Comparison of ENCODE assay signal across 20 cellular contexts in genomic region chr5:167892352-167893115, GRCh38.
DNase-seq lines count a peak whose midpoint lies in the region; ATAC-seq and TF ChIP-seq lines count a peak whose summit lies in the region.
"Had no signal": no experiment of that assay in that cellular context is flagged by ENCODE, and none has a peak within 500 bp of the region (broad histone marks: within the 10 kb centered on the region; RNA-seq: fewer than 3 reads in every experiment).

No MANE protein-coding gene starts in this region.

- POLR2A ChIA-PET in A673 (lab: Charles Lee; ENCODE audit: low non-redundant PET) = interaction anchor here (0.7 kb wide), 1 partner anchor 464 kb away, joined by 3 read pairs; no protein-coding TSS in a partner anchor

- H3K36me3 ChIP-seq in A673 (ENCODE audit: insufficient read depth, low read length, poor library complexity, severe bottlenecking) = no peaks in the 10 kb centered on the region
- no peaks in the 10 kb centered on the region for H3K36me3 ChIP-seq in colonic mucosa
- H3K36me3 ChIP-seq: BE2C had no signal

- no peak for TF ChIP-seq CTCF in A673 (conservative IDR thresholded peaks at IDR 0.05; ENCODE audit: low read depth, low read length)
- no peak for TF ChIP-seq CTCF in osteocyte (IDR thresholded peaks at IDR 0.05)
- TF ChIP-seq CTCF in glutamatergic neuron (IDR thresholded peaks at IDR 0.05; ENCODE audit: partially characterized antibody, unreplicated experiment) = no peak
- no peak for TF ChIP-seq CTCF in colonic mucosa (IDR thresholded peaks at IDR 0.05)

- H3K27ac Mint-ChIP-seq in osteocyte (ENCODE audit: unreplicated experiment) (no peak overlapping the region), glutamatergic neuron (ENCODE audit: unreplicated experiment) (no peak overlapping the region), T-helper 17 cell (no peak overlapping the region)
- H3K27ac Mint-ChIP-seq: CD4-positive, CD25-positive, alpha-beta regulatory T cell; CD8-positive, alpha-beta memory T cell; GM23338 had no signal

- H3K27me3 Mint-ChIP-seq in osteocyte (ENCODE audit: unreplicated experiment) (peaks cover 4% of the 10 kb centered on the region), glutamatergic neuron (ENCODE audit: unreplicated experiment) (no peaks in the 10 kb centered on the region), T-helper 17 cell (no peaks in the 10 kb centered on the region)
- H3K27me3 Mint-ChIP-seq: CD4-positive, CD25-positive, alpha-beta regulatory T cell; CD8-positive, alpha-beta memory T cell had no signal

- ATAC-seq in left cardiac atrium (peak; percentile 12 to 30), T-helper 17 cell (no peak)
- ATAC-seq: GM23338 had no signal

- H3K4me1 ChIP-seq in A673 (ENCODE audit: insufficient read depth, low read length, poor library complexity, severe bottlenecking) (peaks cover 67% of the 10 kb centered on the region), colonic mucosa (no peaks in the 10 kb centered on the region)
- H3K4me1 ChIP-seq: BE2C had no signal

- intact Hi-C loops in A673 (cut with micrococcal nuclease; ENCODE audit: unreplicated experiment) (loop anchor here (5.0 kb wide), 1 partner anchor 170 kb away; no protein-coding TSS in a partner anchor), left cardiac atrium (cut with DNase I) (no loop called here), colonic mucosa (cut with DNase I) (no loop called here)

- CTCF ChIA-PET in A673 (lab: Charles Lee) = no interaction called here

- H3K9me3 ChIP-seq in A673 (ENCODE audit: low read depth, low read length, poor library complexity, severe bottlenecking) (no peaks in the 10 kb centered on the region), T-helper 17 cell (ENCODE audit: control insufficient read depth, low read length, poor library complexity, severe bottlenecking) (no peaks in the 10 kb centered on the region), colonic mucosa (no peaks in the 10 kb centered on the region)
- H3K9me3 ChIP-seq: BE2C had no signal

- BruUV-seq in A673 (replicated peaks; lab: Mats Ljungman, UMichigan) = TSS peak; percentile 64

- H3K4me1 Mint-ChIP-seq in osteocyte (ENCODE audit: unreplicated experiment) = no peaks in the 10 kb centered on the region
- peaks cover 13% of the 10 kb centered on the region for H3K4me1 Mint-ChIP-seq in glutamatergic neuron (ENCODE audit: low read depth, unreplicated experiment)
- no peaks in the 10 kb centered on the region for H3K4me1 Mint-ChIP-seq in T-helper 17 cell
- H3K4me1 Mint-ChIP-seq: CD4-positive, CD25-positive, alpha-beta regulatory T cell; CD8-positive, alpha-beta memory T cell had no signal

- H3K4me3 Mint-ChIP-seq in osteocyte (ENCODE audit: unreplicated experiment) (no peak overlapping the region), glutamatergic neuron (ENCODE audit: unreplicated experiment) (no peak overlapping the region), T-helper 17 cell (no peak overlapping the region)
- H3K4me3 Mint-ChIP-seq: CD4-positive, CD25-positive, alpha-beta regulatory T cell; CD8-positive, alpha-beta memory T cell; GM23338 had no signal

- peaks cover 1% of the 10 kb centered on the region for H3K36me3 Mint-ChIP-seq in osteocyte (ENCODE audit: unreplicated experiment)
- no peaks in the 10 kb centered on the region for H3K36me3 Mint-ChIP-seq in glutamatergic neuron (ENCODE audit: unreplicated experiment)
- H3K36me3 Mint-ChIP-seq in T-helper 17 cell (ENCODE audit: low read depth) = peaks cover 3% of the 10 kb centered on the region
- H3K36me3 Mint-ChIP-seq: CD4-positive, CD25-positive, alpha-beta regulatory T cell; CD8-positive, alpha-beta memory T cell had no signal

- H3K27me3 ChIP-seq in A673 (replicated peaks; ENCODE audit: insufficient read depth, low read depth, low read length, poor library complexity) (no peaks in the 10 kb centered on the region), colonic mucosa (no peaks in the 10 kb centered on the region)
- H3K27me3 ChIP-seq: BE2C had no signal

- H3K27ac ChIP-seq in A673 (ENCODE audit: low read depth, low read length, poor library complexity, severe bottlenecking) = peak overlapping the region; percentile 93
- no peak overlapping the region for H3K27ac ChIP-seq in colonic mucosa
- H3K27ac ChIP-seq: HL-60 had no signal

- H3K9ac ChIP-seq in colonic mucosa (ENCODE audit: low read depth in 2 of 2, low read length in 2 of 2) = no peak overlapping the region

- H3K9me3 Mint-ChIP-seq in osteocyte (ENCODE audit: unreplicated experiment) (no peaks in the 10 kb centered on the region), glutamatergic neuron (ENCODE audit: unreplicated experiment) (peaks cover 3% of the 10 kb centered on the region)
- H3K9me3 Mint-ChIP-seq: GM23338 had no signal

- DNase-seq in A673 (ENCODE audit: low spot score) (no peak), OCI-M1 (lab: John Stamatoyannopoulos, UW) (peak; percentile 0), left cardiac atrium (no peak), osteocyte (ENCODE audit: extremely low spot score, unreplicated experiment) (peak; percentile 17), glutamatergic neuron (no peak), T-helper 17 cell (no peak), colonic mucosa (no peak)
- DNase-seq: ACHN; BE2C; C1 segment of cervical spinal cord; CD4-positive, CD25-positive, alpha-beta regulatory T cell; CD8-positive, alpha-beta memory T cell; COR-L47; DMS 273 treated with DMSO at 0.1 percent for 48 hours; DMS53; DND-41; EL; HCEC 1CT had no signal

- H3K4me3 ChIP-seq in A673 (ENCODE audit: low read depth, low read length, poor library complexity, severe bottlenecking) = no peak overlapping the region
- H3K4me3 ChIP-seq in colonic mucosa = no peak overlapping the region
- H3K4me3 ChIP-seq: GM23338 had no signal

Comparison
In these comparisons a context has a peak if more than half of its experiments do, and no peak if none do; other contexts are left out.
1. DNase-seq: peak in OCI-M1 (single experiment) and osteocyte (single experiment); none in A673 (single experiment), left cardiac atrium (single experiment), glutamatergic neuron (single experiment), T-helper 17 cell (0 of 3) and colonic mucosa (single experiment).